In the genomic region with DNA sequence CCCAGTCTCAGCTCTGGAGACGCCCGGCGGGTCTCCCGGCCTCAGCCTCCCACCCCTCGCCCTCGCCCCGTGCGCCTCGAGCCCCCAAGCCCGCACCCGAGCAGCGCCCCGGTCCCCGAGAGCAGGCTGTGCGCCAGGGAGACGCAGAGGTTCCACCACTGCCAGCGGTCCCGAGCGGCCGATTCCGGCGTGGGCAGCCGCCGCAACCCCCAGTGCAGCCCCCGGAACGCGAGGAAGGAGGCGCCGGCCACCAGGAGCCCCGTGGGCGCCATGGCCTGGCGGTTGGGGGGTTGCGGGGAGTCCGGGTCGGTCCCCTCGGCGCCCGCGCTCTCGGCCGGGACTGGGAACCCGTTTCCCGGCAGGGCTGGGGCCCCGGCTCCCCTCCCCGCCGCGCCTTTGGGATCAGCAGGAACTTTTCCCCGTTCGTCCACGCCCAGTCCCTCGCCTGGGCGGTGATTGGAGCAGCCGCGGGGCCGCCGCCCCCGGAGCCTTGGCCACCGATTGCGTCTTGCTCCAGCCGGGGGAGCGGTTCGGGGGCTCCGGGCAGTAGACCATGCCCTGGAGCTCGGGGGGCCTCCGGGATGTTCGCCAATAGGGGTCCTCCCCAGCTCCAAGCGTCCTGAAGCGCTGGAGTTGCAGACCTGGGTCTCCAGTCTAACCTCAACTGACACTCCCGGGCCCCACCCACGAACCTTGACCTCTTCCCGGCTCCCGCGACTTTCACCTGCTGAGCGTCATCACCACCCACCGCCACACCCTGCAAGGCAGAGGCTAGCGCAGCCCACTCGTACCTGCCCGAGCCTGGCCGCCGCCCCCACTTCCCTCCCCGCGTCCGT, we compare ENCODE assay signal across 1 cellular context.
TF ChIP-seq lines count a peak whose summit lies in the region.

A gene with protein sequence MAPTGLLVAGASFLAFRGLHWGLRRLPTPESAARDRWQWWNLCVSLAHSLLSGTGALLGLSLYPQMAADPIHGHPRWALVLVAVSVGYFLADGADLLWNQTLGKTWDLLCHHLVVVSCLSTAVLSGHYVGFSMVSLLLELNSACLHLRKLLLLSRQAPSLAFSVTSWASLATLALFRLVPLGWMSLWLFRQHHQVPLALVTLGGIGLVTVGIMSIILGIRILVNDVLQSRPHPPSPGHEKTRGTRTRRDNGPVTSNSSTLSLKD (minus strand): TSS at position 407 of the 836 bp plus-strand sequence. CDS start 135 bp downstream, at position 272.

TF ChIP-seq in GM23338, 12 proteins besides CTCF, POLR2A, EP300 and RAD21 (continued from another document):
- TF ChIP-seq, protein P1, sequence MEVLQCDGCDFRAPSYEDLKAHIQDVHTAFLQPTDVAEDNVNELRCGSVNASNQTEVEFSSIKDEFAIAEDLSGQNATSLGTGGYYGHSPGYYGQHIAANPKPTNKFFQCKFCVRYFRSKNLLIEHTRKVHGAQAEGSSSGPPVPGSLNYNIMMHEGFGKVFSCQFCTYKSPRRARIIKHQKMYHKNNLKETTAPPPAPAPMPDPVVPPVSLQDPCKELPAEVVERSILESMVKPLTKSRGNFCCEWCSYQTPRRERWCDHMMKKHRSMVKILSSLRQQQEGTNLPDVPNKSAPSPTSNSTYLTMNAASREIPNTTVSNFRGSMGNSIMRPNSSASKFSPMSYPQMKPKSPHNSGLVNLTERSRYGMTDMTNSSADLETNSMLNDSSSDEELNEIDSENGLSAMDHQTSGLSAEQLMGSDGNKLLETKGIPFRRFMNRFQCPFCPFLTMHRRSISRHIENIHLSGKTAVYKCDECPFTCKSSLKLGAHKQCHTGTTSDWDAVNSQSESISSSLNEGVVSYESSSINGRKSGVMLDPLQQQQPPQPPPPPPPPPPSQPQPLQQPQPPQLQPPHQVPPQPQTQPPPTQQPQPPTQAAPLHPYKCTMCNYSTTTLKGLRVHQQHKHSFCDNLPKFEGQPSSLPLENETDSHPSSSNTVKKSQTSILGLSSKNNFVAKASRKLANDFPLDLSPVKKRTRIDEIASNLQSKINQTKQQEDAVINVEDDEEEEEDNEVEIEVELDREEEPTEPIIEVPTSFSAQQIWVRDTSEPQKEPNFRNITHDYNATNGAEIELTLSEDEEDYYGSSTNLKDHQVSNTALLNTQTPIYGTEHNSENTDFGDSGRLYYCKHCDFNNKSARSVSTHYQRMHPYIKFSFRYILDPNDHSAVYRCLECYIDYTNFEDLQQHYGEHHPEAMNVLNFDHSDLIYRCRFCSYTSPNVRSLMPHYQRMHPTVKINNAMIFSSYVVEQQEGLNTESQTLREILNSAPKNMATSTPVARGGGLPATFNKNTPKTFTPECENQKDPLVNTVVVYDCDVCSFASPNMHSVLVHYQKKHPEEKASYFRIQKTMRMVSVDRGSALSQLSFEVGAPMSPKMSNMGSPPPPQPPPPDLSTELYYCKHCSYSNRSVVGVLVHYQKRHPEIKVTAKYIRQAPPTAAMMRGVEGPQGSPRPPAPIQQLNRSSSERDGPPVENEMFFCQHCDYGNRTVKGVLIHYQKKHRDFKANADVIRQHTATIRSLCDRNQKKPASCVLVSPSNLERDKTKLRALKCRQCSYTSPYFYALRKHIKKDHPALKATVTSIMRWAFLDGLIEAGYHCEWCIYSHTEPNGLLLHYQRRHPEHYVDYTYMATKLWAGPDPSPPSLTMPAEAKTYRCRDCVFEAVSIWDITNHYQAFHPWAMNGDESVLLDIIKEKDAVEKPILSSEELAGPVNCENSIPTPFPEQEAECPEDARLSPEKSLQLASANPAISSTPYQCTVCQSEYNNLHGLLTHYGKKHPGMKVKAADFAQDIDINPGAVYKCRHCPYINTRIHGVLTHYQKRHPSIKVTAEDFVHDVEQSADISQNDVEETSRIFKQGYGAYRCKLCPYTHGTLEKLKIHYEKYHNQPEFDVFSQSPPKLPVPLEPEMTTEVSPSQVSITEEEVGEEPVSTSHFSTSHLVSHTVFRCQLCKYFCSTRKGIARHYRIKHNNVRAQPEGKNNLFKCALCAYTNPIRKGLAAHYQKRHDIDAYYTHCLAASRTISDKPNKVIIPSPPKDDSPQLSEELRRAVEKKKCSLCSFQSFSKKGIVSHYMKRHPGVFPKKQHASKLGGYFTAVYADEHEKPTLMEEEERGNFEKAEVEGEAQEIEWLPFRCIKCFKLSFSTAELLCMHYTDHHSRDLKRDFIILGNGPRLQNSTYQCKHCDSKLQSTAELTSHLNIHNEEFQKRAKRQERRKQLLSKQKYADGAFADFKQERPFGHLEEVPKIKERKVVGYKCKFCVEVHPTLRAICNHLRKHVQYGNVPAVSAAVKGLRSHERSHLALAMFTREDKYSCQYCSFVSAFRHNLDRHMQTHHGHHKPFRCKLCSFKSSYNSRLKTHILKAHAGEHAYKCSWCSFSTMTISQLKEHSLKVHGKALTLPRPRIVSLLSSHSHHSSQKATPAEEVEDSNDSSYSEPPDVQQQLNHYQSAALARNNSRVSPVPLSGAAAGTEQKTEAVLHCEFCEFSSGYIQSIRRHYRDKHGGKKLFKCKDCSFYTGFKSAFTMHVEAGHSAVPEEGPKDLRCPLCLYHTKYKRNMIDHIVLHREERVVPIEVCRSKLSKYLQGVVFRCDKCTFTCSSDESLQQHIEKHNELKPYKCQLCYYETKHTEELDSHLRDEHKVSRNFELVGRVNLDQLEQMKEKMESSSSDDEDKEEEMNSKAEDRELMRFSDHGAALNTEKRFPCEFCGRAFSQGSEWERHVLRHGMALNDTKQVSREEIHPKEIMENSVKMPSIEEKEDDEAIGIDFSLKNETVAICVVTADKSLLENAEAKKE (CRISPR knock-in tag; IDR thresholded peaks at IDR 0.05), result no peak
- TF ChIP-seq JUNB (IDR thresholded peaks at IDR 0.05; ENCODE audit: unreplicated experiment), result no peak
TF ChIP-seq in GM23338: peak in this region for 2.
